ENCODE assay signal across 8 cellular contexts in genomic region chr1:28775121-28775942, GRCh38. TPM values are rescaled to one million over a fixed set of nuclear protein-coding genes. Genes with fewer than 3 reads are reported as not detected.
DNase-seq lines count a peak whose midpoint lies in the region; ATAC-seq and TF ChIP-seq lines count a peak whose summit lies in the region.

No MANE protein-coding gene starts in this region.

- H3K4me1 ChIP-seq in endodermal cell (ENCODE audit: control insufficient read depth, insufficient read depth, low read length) (no peaks in the 10 kb centered on the region), mucosa of descending colon (ENCODE audit: low read depth) (no peaks in the 10 kb centered on the region)

- H3K9ac ChIP-seq in endodermal cell (ENCODE audit: extremely low read depth, low read length, poor library complexity, severe bottlenecking) = no peak overlapping the region

- H3K36me3 Mint-ChIP-seq in endodermal cell (ENCODE audit: low read depth) = peaks cover 17% of the 10 kb centered on the region

- no peaks in the 10 kb centered on the region for H3K27me3 ChIP-seq in endodermal cell (ENCODE audit: control insufficient read depth, insufficient read depth, low read length, poor library complexity, severe bottlenecking)

- TF ChIP-seq CTCF in endodermal cell (conservative IDR thresholded peaks at IDR 0.05) (no peak), mucosa of descending colon (IDR thresholded peaks at IDR 0.05) (no peak)

- peaks cover 3% of the 10 kb centered on the region for H3K4me1 Mint-ChIP-seq in endodermal cell

- DNase-seq in D341Med (ENCODE audit: low spot score) = peak; percentile 21
- DNase-seq in NCI-H2107 (lab: John Stamatoyannopoulos, UW) = peak; percentile 77
- peak; percentile 26 for DNase-seq in activated CD8-positive, alpha-beta memory T cell treated with anti-CD3 and anti-CD28 coated beads, Interleukin-2, amount 50 U/mL, for 1 hour (ENCODE audit: extremely low read depth)
- peak; percentile 90 for DNase-seq in endodermal cell
- peak; percentile 85 to 92 (median 89) for DNase-seq in mucosa of descending colon
- peak; percentile 23 to 47 for DNase-seq in stimulated activated CD8-positive, alpha-beta memory T cell treated with anti-CD3 and anti-CD28 coated beads, Interleukin-4, amount 100 ng/mL, for 1 hour (ENCODE audit: low read depth in 2 of 2, low spot score in 1 of 2)

- H3K4me3 ChIP-seq in endodermal cell (ENCODE audit: low read length) = no peak overlapping the region
- H3K4me3 ChIP-seq in mucosa of descending colon = no peak overlapping the region

- H3K27me3 Mint-ChIP-seq in endodermal cell (ENCODE audit: insufficient read depth) = no peaks in the 10 kb centered on the region

- peak; percentile 97 for ATAC-seq in mucosa of descending colon
- no peak for ATAC-seq in GM18873 (IDR thresholded peaks at IDR 0.05; ENCODE audit: low FRiP score, unreplicated experiment)
- no peak for ATAC-seq in GM18907 (IDR thresholded peaks at IDR 0.05; ENCODE audit: unreplicated experiment)

- H3K36me3 ChIP-seq in endodermal cell (ENCODE audit: control insufficient read depth, insufficient read depth, low read length) = peaks cover 48% of the 10 kb centered on the region
- H3K36me3 ChIP-seq in mucosa of descending colon (ENCODE audit: low read depth) = no peaks in the 10 kb centered on the region

- H3K9me3 ChIP-seq in endodermal cell (ENCODE audit: control insufficient read depth, low read length) (no peaks in the 10 kb centered on the region), mucosa of descending colon (no peaks in the 10 kb centered on the region)

- H3K27ac ChIP-seq in endodermal cell (ENCODE audit: low read depth, low read length) = no peak overlapping the region

- intact Hi-C loops in mucosa of descending colon (cut with DNase I, micrococcal nuclease) = no loop called here

- no peak overlapping the region for H3K27ac Mint-ChIP-seq in endodermal cell

- peak overlapping the region; percentile 40 for H3K4me3 Mint-ChIP-seq in endodermal cell

- H3K9me3 Mint-ChIP-seq in endodermal cell = no peaks in the 10 kb centered on the region

- WGBS in endodermal cell (ENCODE audit: insufficient coverage in 1 of 2, insufficient read length in 1 of 2), 2 experiments = 97% methylated on average over 31 to 39 of the region's 39 CpGs

RNA-seq across cellular contexts. Expression of gene OPRD1, which starts 36.6 kb away (rescaled TPM):
- total RNA-seq in endodermal cell (under 1 TPM; 0.55 to 0.75 TPM), mucosa of descending colon (1 to 10 TPM in 1 of 3 donors, under 1 TPM in 2; 0.06 to 1.1 (median 0.48) TPM)
- 0.39 TPM for polyA plus RNA-seq in endodermal cell (2013, experiment 1 of 2)
- 0.75 TPM for polyA plus RNA-seq in endodermal cell (2013, experiment 2 of 2)

RNA-seq across cellular contexts. Expression of gene YTHDF2, which starts 38.6 kb away (rescaled TPM):
- 100 to 1,000 TPM; 113 to 116 TPM for total RNA-seq in endodermal cell
- 96.2 TPM for polyA plus RNA-seq in endodermal cell (2013, experiment 1 of 2)
- 89.3 TPM for polyA plus RNA-seq in endodermal cell (2013, experiment 2 of 2)
- total RNA-seq in mucosa of descending colon = 10 to 100 TPM; 55.7 to 59.0 (median 55.8) TPM

Comparison
In these comparisons a context has a peak if more than half of its experiments do, and no peak if none do; other contexts are left out.
1. DNase-seq: peak in every context shown above with its lines; median percentile 90 in endodermal cell; 89 in mucosa of descending colon; 77 in NCI-H2107; 35 in stimulated activated CD8-positive, alpha-beta memory T cell treated with anti-CD3 and anti-CD28 coated beads, Interleukin-4, amount 100 ng/mL, for 1 hour; 26 in activated CD8-positive, alpha-beta memory T cell treated with anti-CD3 and anti-CD28 coated beads, Interleukin-2, amount 50 U/mL, for 1 hour; 21 in D341Med.